ENCODE assay signal across 2 cellular contexts in the genomic region with DNA sequence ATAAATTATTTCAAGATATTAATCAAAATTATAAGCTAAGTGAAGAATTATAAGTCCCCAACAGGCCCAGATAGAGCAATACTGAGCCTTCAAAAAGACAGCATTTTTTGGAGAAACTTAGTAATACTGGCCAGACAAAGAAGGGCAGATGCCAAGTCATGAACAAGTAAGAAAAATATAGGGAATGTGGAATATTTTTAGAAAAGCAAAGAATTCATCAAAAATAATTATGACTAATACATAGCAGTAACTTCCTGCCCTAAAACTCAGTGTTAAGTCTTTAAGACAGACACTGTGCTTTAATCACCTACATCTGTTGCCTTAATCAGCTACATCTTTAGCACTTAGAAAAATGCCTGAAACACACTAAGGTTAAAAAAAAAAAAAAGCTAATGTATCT.
TF ChIP-seq lines count a peak whose summit lies in the region.

No MANE protein-coding gene starts in this region.

TF ChIP-seq in WTC11, 78 proteins besides CTCF, POLR2A, EP300 and RAD21:
- TF ChIP-seq, protein P1, sequence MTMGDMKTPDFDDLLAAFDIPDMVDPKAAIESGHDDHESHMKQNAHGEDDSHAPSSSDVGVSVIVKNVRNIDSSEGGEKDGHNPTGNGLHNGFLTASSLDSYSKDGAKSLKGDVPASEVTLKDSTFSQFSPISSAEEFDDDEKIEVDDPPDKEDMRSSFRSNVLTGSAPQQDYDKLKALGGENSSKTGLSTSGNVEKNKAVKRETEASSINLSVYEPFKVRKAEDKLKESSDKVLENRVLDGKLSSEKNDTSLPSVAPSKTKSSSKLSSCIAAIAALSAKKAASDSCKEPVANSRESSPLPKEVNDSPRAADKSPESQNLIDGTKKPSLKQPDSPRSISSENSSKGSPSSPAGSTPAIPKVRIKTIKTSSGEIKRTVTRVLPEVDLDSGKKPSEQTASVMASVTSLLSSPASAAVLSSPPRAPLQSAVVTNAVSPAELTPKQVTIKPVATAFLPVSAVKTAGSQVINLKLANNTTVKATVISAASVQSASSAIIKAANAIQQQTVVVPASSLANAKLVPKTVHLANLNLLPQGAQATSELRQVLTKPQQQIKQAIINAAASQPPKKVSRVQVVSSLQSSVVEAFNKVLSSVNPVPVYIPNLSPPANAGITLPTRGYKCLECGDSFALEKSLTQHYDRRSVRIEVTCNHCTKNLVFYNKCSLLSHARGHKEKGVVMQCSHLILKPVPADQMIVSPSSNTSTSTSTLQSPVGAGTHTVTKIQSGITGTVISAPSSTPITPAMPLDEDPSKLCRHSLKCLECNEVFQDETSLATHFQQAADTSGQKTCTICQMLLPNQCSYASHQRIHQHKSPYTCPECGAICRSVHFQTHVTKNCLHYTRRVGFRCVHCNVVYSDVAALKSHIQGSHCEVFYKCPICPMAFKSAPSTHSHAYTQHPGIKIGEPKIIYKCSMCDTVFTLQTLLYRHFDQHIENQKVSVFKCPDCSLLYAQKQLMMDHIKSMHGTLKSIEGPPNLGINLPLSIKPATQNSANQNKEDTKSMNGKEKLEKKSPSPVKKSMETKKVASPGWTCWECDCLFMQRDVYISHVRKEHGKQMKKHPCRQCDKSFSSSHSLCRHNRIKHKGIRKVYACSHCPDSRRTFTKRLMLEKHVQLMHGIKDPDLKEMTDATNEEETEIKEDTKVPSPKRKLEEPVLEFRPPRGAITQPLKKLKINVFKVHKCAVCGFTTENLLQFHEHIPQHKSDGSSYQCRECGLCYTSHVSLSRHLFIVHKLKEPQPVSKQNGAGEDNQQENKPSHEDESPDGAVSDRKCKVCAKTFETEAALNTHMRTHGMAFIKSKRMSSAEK (CRISPR knock-in tag; IDR thresholded peaks at IDR 0.05; ENCODE audit: borderline replicate concordance), result no peak
TF ChIP-seq in WTC11: peak in this region for 0.

TF ChIP-seq in HEK293T, 16 proteins besides CTCF, POLR2A, EP300 and RAD21 (continued from another document):
- no peak for TF ChIP-seq NFRKB (IDR thresholded peaks at IDR 0.05)
- no peak for TF ChIP-seq FOXA1 (IDR thresholded peaks at IDR 0.05)
- TF ChIP-seq, protein P2, sequence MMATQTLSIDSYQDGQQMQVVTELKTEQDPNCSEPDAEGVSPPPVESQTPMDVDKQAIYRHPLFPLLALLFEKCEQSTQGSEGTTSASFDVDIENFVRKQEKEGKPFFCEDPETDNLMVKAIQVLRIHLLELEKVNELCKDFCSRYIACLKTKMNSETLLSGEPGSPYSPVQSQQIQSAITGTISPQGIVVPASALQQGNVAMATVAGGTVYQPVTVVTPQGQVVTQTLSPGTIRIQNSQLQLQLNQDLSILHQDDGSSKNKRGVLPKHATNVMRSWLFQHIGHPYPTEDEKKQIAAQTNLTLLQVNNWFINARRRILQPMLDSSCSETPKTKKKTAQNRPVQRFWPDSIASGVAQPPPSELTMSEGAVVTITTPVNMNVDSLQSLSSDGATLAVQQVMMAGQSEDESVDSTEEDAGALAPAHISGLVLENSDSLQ (IDR thresholded peaks at IDR 0.05), result no peak
- TF ChIP-seq CTBP1 (IDR thresholded peaks at IDR 0.05; ENCODE audit: borderline replicate concordance), result no peak
- TF ChIP-seq TARDBP (IDR thresholded peaks at IDR 0.05), result no peak
- no peak for TF ChIP-seq SP1 (IDR thresholded peaks at IDR 0.05)
- TF ChIP-seq ARNT (IDR thresholded peaks at IDR 0.05), result no peak
TF ChIP-seq in HEK293T: peak in this region for 0.
